ENCODE assay signal across 17 cellular contexts in genomic region chr13:32824061-32824460, GRCh38.
DNase-seq lines count a peak whose midpoint lies in the region; TF ChIP-seq lines count a peak whose summit lies in the region.
"Had no signal": no experiment of that assay in that cellular context is flagged by ENCODE, and none has a peak within 500 bp of the region (broad histone marks: within the 10 kb centered on the region; RNA-seq: fewer than 3 reads in every experiment).

No MANE protein-coding gene starts in this region.

- H3K4me1 ChIP-seq in HUES64 (ENCODE audit: insufficient read depth, low read length) (peaks cover 14% of the 10 kb centered on the region; the same call in 1 of the 2 replicates), mesodermal cell (ENCODE audit: control insufficient read depth, insufficient read depth, low read length, poor library complexity, severe bottlenecking) (peaks cover 27% of the 10 kb centered on the region), Peyer's patch (no peaks in the 10 kb centered on the region)
- H3K4me1 ChIP-seq: breast epithelium, pancreas, upper lobe of left lung had no signal

- peak overlapping the region; percentile 11; the same call in 1 of the 2 replicates for H3K9ac ChIP-seq in HUES64 (ENCODE audit: low read depth, low read length)

- no peak for TF ChIP-seq POLR2A in Peyer's patch (IDR thresholded peaks at IDR 0.05)

- peak; percentile 27 for DNase-seq in DMS79 (lab: John Stamatoyannopoulos, UW)
- no peak for DNase-seq in brain microvascular endothelial cell
- no peak for DNase-seq in NCI-H1417 treated with DMSO at 0.1 percent for 48 hours (lab: John Stamatoyannopoulos, UW)
- DNase-seq in NCI-H1048 (lab: John Stamatoyannopoulos, UW) = no peak
- DNase-seq in Peyer's patch = no peak
- DNase-seq in C1 segment of cervical spinal cord (lab: John Stamatoyannopoulos, UW) = no peak
- DNase-seq: dorsolateral prefrontal cortex; head of caudate nucleus; naive thymus-derived CD4-positive, alpha-beta T cell; NCI-H1694; pancreas; stimulated activated CD4-positive, alpha-beta T cell treated with anti-CD3 and anti-CD28 coated beads, Interleukin-1b, Interleukin-23, amount 100 ng/mL, for 48 hours had no signal

- WGBS in HUES64 = 83% methylated on average over 15 of the region's 15 CpGs
- WGBS in mesodermal cell (ENCODE audit: insufficient coverage in 2 of 2), 2 experiments = 80 to 84% methylated on average over 10 to 12 of the region's 15 CpGs

- H3K4me3 ChIP-seq in HUES64 (ENCODE audit: low read length) (no peak overlapping the region), brain microvascular endothelial cell (ENCODE audit: low read depth, low read length) (no peak overlapping the region), mesodermal cell (ENCODE audit: extremely low read depth, insufficient read depth, low read length, poor library complexity, severe bottlenecking) (no peak overlapping the region), Peyer's patch (no peak overlapping the region)
- H3K4me3 ChIP-seq: breast epithelium, dorsolateral prefrontal cortex, lung, pancreas, upper lobe of left lung had no signal

- in situ Hi-C loops in brain microvascular endothelial cell (cut with HindIII; ENCODE audit: low pct_ligation_motif_present, low sequenced_read_pairs) = no loop called here

- H3K36me3 ChIP-seq in HUES64 (ENCODE audit: insufficient read depth, low read length) (no peaks in the 10 kb centered on the region), brain microvascular endothelial cell (replicated peaks) (no peaks in the 10 kb centered on the region), mesodermal cell (ENCODE audit: control insufficient read depth, insufficient read depth, low read length) (no peaks in the 10 kb centered on the region), Peyer's patch (no peaks in the 10 kb centered on the region)
- H3K36me3 ChIP-seq: breast epithelium, pancreas, upper lobe of left lung had no signal

- H3K9me3 ChIP-seq in HUES64 (ENCODE audit: insufficient read depth, low read depth, low read length) (no peaks in the 10 kb centered on the region), mesodermal cell (ENCODE audit: control insufficient read depth, low read length) (no peaks in the 10 kb centered on the region), Peyer's patch (no peaks in the 10 kb centered on the region)
- H3K9me3 ChIP-seq: breast epithelium, pancreas, upper lobe of left lung had no signal

- no peaks in the 10 kb centered on the region for H3K27me3 ChIP-seq in HUES64 (ENCODE audit: insufficient read depth, low read length)
- no peaks in the 10 kb centered on the region for H3K27me3 ChIP-seq in brain microvascular endothelial cell (replicated peaks)
- H3K27me3 ChIP-seq in Peyer's patch = no peaks in the 10 kb centered on the region
- H3K27me3 ChIP-seq: breast epithelium, dorsolateral prefrontal cortex, pancreas, upper lobe of left lung had no signal

- peak overlapping the region; percentile 41 for H3K27ac ChIP-seq in HUES64 (ENCODE audit: low read depth, low read length)
- peak overlapping the region; percentile 41 for H3K27ac ChIP-seq in brain microvascular endothelial cell
- H3K27ac ChIP-seq in mesodermal cell (ENCODE audit: low read depth, low read length, severe bottlenecking) = peak overlapping the region; percentile 93
- H3K27ac ChIP-seq in Peyer's patch = no peak overlapping the region
- H3K27ac ChIP-seq: breast epithelium, dorsolateral prefrontal cortex, pancreas, upper lobe of left lung had no signal

- TF ChIP-seq CTCF in brain microvascular endothelial cell (IDR thresholded peaks at IDR 0.05; ENCODE audit: low read depth, low read length, missing control alignments) (no peak), Peyer's patch (IDR thresholded peaks at IDR 0.05) (no peak)

Comparison
In these comparisons a context has a peak if more than half of its experiments do, and no peak if none do; other contexts are left out.
1. H3K27ac ChIP-seq: peak in HUES64 (single experiment), brain microvascular endothelial cell (single experiment) and mesodermal cell (single experiment); none in Peyer's patch (0 of 4).